ENCODE assay signal across 37 cellular contexts in genomic region chr12:95695741-95696140, GRCh38.
"Had no signal": no experiment of that assay in that cellular context is flagged by ENCODE, and none has a peak within 500 bp of the region (broad histone marks: within the 10 kb centered on the region; RNA-seq: fewer than 3 reads in every experiment).

No MANE protein-coding gene starts in this region.

- H3K4me1 ChIP-seq: breast epithelium, colonic mucosa had no signal

- H3K27me3 Mint-ChIP-seq: activated naive CD4-positive, alpha-beta T cell treated with anti-CD3 and anti-CD28 coated beads, Interleukin-2, amount 50 U/mL, for 24 hours; activated naive CD8-positive, alpha-beta T cell treated with anti-CD3 and anti-CD28 coated beads for 36 hours; brain; T-helper 17 cell had no signal

- H3K27ac ChIP-seq: cardiac muscle cell, colonic mucosa, dorsolateral prefrontal cortex, WERI-Rb-1 had no signal

- FAIRE-seq: frontal cortex had no signal

- H3K27me3 ChIP-seq: adrenal gland, breast epithelium, cardiac muscle cell, colonic mucosa, dorsolateral prefrontal cortex had no signal

- H3K4me3 ChIP-seq: adrenal gland, breast epithelium, cardiac muscle cell, colonic mucosa, dorsolateral prefrontal cortex had no signal

- ATAC-seq: activated CD4-positive, CD25-positive, alpha-beta regulatory T cell treated with anti-CD3 and anti-CD28 coated beads, Interleukin-2, amount 50 U/mL, for 24 hours; activated CD8-positive, alpha-beta memory T cell treated with anti-CD3 and anti-CD28 coated beads, Interleukin-2, amount 10 ng/mL, durations not matched to agents 7 days and 5 days; activated CD8-positive, alpha-beta T cell treated with anti-CD3 and anti-CD28 coated beads, Interleukin-2, amount 10 ng/mL, durations not matched to agents 7 days and 5 days; activated naive CD8-positive, alpha-beta T cell treated with anti-CD3 and anti-CD28 coated beads, Interleukin-2, amount 50 U/mL, for 24 hours; esophagus mucosa; T-helper 17 cell had no signal

- DNase-seq: activated B cell treated with CpG ODN at 0.5 μM for 24 hours; activated CD4-positive, alpha-beta memory T cell treated with anti-CD3 and anti-CD28 coated beads for 36 hours; activated CD4-positive, alpha-beta T cell treated with anti-CD3 and anti-CD28 coated beads, Interleukin-2, amount 10 ng/mL, durations not matched to agents 24 days and 14 days; activated CD8-positive, alpha-beta memory T cell treated with anti-CD3 and anti-CD28 coated beads, Interleukin-2, amount 10 ng/mL, durations not matched to agents 7 days and 5 days; activated CD8-positive, alpha-beta memory T cell treated with anti-CD3 and anti-CD28 coated beads, Interleukin-2, amount 50 U/mL, for 4 hours; activated CD8-positive, alpha-beta T cell treated with anti-CD3 and anti-CD28 coated beads, Interleukin-2, amount 10 ng/mL, durations not matched to agents 7 days and 5 days; activated effector memory CD4-positive, alpha-beta T cell treated with anti-CD3 and anti-CD28 coated beads, Interleukin-2, amount 50 U/mL, for 16 hours; activated naive CD4-positive, alpha-beta T cell treated with anti-CD3 and anti-CD28 coated beads for 36 hours; activated naive CD8-positive, alpha-beta T cell treated with anti-CD3 and anti-CD28 coated beads for 36 hours; activated naive CD8-positive, alpha-beta T cell treated with anti-CD3 and anti-CD28 coated beads, Interleukin-2, amount 50 U/mL, for 24 hours; activated T-cell treated with anti-CD3 and anti-CD28 coated beads, Interleukin-2, amount 50 U/mL, for 1 hour; activated T-cell treated with anti-CD3 and anti-CD28 coated beads, Interleukin-2, amount 50 U/mL, for 48 hours; adrenal gland; amygdala; aorta; central memory CD4-positive, alpha-beta T cell; cerebellar nuclear complex; colonic mucosa; dorsolateral prefrontal cortex; effector memory CD4-positive, alpha-beta T cell; endodermal cell; foreskin fibroblast; T-helper 1 cell; T-helper 17 cell; T1000; WERI-Rb-1 had no signal

- H3K4me1 Mint-ChIP-seq: activated CD4-positive, alpha-beta T cell treated with anti-CD3 and anti-CD28 coated beads, Interleukin-2, amount 10 ng/mL, durations not matched to agents 24 days and 14 days; activated naive CD4-positive, alpha-beta T cell treated with anti-CD3 and anti-CD28 coated beads, Interleukin-2, amount 50 U/mL, for 24 hours; activated naive CD8-positive, alpha-beta T cell treated with anti-CD3 and anti-CD28 coated beads for 36 hours; T-helper 17 cell had no signal

- H3K4me3 Mint-ChIP-seq: activated B cell treated with CpG ODN at 0.5 μM for 24 hours; activated CD4-positive, alpha-beta memory T cell treated with anti-CD3 and anti-CD28 coated beads for 36 hours; activated CD4-positive, alpha-beta T cell treated with anti-CD3 and anti-CD28 coated beads, Interleukin-2, amount 10 ng/mL, durations not matched to agents 24 days and 14 days; activated CD8-positive, alpha-beta memory T cell treated with anti-CD3 and anti-CD28 coated beads, Interleukin-2, amount 10 ng/mL, durations not matched to agents 7 days and 5 days; activated CD8-positive, alpha-beta T cell treated with anti-CD3 and anti-CD28 coated beads, Interleukin-2, amount 10 ng/mL, durations not matched to agents 7 days and 5 days; activated naive CD4-positive, alpha-beta T cell treated with anti-CD3 and anti-CD28 coated beads for 36 hours; activated naive CD4-positive, alpha-beta T cell treated with anti-CD3 and anti-CD28 coated beads, Interleukin-2, amount 50 U/mL, for 24 hours; activated naive CD8-positive, alpha-beta T cell treated with anti-CD3 and anti-CD28 coated beads for 36 hours; activated naive CD8-positive, alpha-beta T cell treated with anti-CD3 and anti-CD28 coated beads, Interleukin-2, amount 50 U/mL, for 24 hours; activated T-helper 1 cell treated with anti-CD3 and anti-CD28 coated beads, Interleukin-12 subunit alpha, Interleukin-12 subunit beta, Interleukin-2, Interleukin-4 antibody, amounts not matched to agents 30 ng/mL and 10 ng/mL and 1 ng/mL, durations not matched to agents 14 hours and 24 hours and 36 hours; brain; dendritic cell treated with granulocyte-macrophage colony-stimulating factor and Interleukin-4, amounts not matched to agents 40 ng/mL and 50 ng/mL, for 4 days; endodermal cell; T-helper 17 cell; T-helper 2 cell treated with Interferon-gamma antibody and Interleukin-4, amounts not matched to agents 5 μg/mL and 100 μg/mL, for 36 hours had no signal

- H3K36me3 Mint-ChIP-seq: activated CD4-positive, alpha-beta memory T cell treated with anti-CD3 and anti-CD28 coated beads for 36 hours; activated CD8-positive, alpha-beta memory T cell treated with anti-CD3 and anti-CD28 coated beads, Interleukin-2, amount 10 ng/mL, durations not matched to agents 7 days and 5 days; activated naive CD4-positive, alpha-beta T cell treated with anti-CD3 and anti-CD28 coated beads, Interleukin-2, amount 50 U/mL, for 24 hours; activated naive CD8-positive, alpha-beta T cell treated with anti-CD3 and anti-CD28 coated beads for 36 hours had no signal

- H3K9me3 Mint-ChIP-seq: activated B cell treated with CpG ODN at 0.5 μM for 24 hours; activated CD4-positive, alpha-beta memory T cell treated with anti-CD3 and anti-CD28 coated beads for 36 hours; activated CD4-positive, alpha-beta T cell treated with anti-CD3 and anti-CD28 coated beads, Interleukin-2, amount 10 ng/mL, durations not matched to agents 24 days and 14 days; activated naive CD4-positive, alpha-beta T cell treated with anti-CD3 and anti-CD28 coated beads for 36 hours; activated naive CD4-positive, alpha-beta T cell treated with anti-CD3 and anti-CD28 coated beads, Interleukin-2, amount 50 U/mL, for 24 hours; activated naive CD8-positive, alpha-beta T cell treated with anti-CD3 and anti-CD28 coated beads for 36 hours; activated naive CD8-positive, alpha-beta T cell treated with anti-CD3 and anti-CD28 coated beads, Interleukin-2, amount 50 U/mL, for 24 hours; activated T-helper 1 cell treated with anti-CD3 and anti-CD28 coated beads, Interleukin-12 subunit alpha, Interleukin-12 subunit beta, Interleukin-2, Interleukin-4 antibody, amounts not matched to agents 30 ng/mL and 10 ng/mL and 1 ng/mL, durations not matched to agents 14 hours and 24 hours and 36 hours; activated T-helper 2 cell treated with anti-CD3 and anti-CD28 coated beads, Interferon-gamma antibody, Interleukin-2, Interleukin-4, amounts not matched to agents 10 μg/mL and 5 μg/mL and 100 μg/mL, durations not matched to agents 14 hours and 24 hours and 36 hours; dendritic cell treated with granulocyte-macrophage colony-stimulating factor and Interleukin-4, amounts not matched to agents 40 ng/mL and 50 ng/mL, for 4 days; endodermal cell; T-helper 2 cell treated with Interferon-gamma antibody and Interleukin-4, amounts not matched to agents 5 μg/mL and 100 μg/mL, for 36 hours had no signal

- H3K27ac Mint-ChIP-seq: activated B cell treated with CpG ODN at 0.5 μM for 24 hours; activated CD4-positive, alpha-beta memory T cell treated with anti-CD3 and anti-CD28 coated beads for 36 hours; activated CD4-positive, alpha-beta T cell treated with anti-CD3 and anti-CD28 coated beads, Interleukin-2, amount 10 ng/mL, durations not matched to agents 24 days and 14 days; activated CD8-positive, alpha-beta memory T cell treated with anti-CD3 and anti-CD28 coated beads, Interleukin-2, amount 10 ng/mL, durations not matched to agents 7 days and 5 days; activated CD8-positive, alpha-beta T cell treated with anti-CD3 and anti-CD28 coated beads, Interleukin-2, amount 10 ng/mL, durations not matched to agents 7 days and 5 days; activated naive CD4-positive, alpha-beta T cell treated with anti-CD3 and anti-CD28 coated beads for 36 hours; activated naive CD8-positive, alpha-beta T cell treated with anti-CD3 and anti-CD28 coated beads for 36 hours; activated naive CD8-positive, alpha-beta T cell treated with anti-CD3 and anti-CD28 coated beads, Interleukin-2, amount 50 U/mL, for 24 hours; activated T-helper 1 cell treated with anti-CD3 and anti-CD28 coated beads, Interleukin-12 subunit alpha, Interleukin-12 subunit beta, Interleukin-2, Interleukin-4 antibody, amounts not matched to agents 30 ng/mL and 10 ng/mL and 1 ng/mL, durations not matched to agents 14 hours and 24 hours and 36 hours; activated T-helper 2 cell treated with anti-CD3 and anti-CD28 coated beads, Interferon-gamma antibody, Interleukin-2, Interleukin-4, amounts not matched to agents 10 μg/mL and 5 μg/mL and 100 μg/mL, durations not matched to agents 14 hours and 24 hours and 36 hours; brain; dendritic cell treated with granulocyte-macrophage colony-stimulating factor and Interleukin-4, amounts not matched to agents 40 ng/mL and 50 ng/mL, for 4 days; endodermal cell; T-helper 17 cell; T-helper 2 cell treated with Interferon-gamma antibody and Interleukin-4, amounts not matched to agents 5 μg/mL and 100 μg/mL, for 36 hours had no signal

- H3K9me3 ChIP-seq: adrenal gland, breast epithelium, colonic mucosa had no signal

- H3K36me3 ChIP-seq: adrenal gland, breast epithelium, cardiac muscle cell, colonic mucosa, WERI-Rb-1 had no signal
